ENCODE assay signal across 9 cellular contexts in the genomic region with DNA sequence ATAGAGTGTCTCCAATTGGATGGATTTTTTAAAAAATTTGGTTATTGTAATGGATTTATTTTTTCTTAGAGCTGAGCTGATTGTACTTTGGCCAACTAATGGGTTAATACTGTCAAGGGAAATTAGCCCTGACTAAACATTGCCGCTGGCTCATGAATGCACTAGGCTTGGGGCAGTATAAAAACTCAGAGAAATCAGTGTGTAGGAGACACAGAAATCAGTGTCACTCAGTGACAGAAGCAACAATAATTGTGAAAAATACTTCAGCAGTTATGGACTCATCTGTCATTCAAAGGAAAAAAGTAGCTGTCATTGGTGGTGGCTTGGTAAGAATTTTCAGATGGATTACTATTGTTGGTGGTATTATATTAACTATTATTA. TPM values are rescaled to one million over a fixed set of nuclear protein-coding genes. Genes with fewer than 3 reads are reported as not detected.
DNase-seq lines count a peak whose midpoint lies in the region; ATAC-seq and TF ChIP-seq lines count a peak whose summit lies in the region.
"Had no signal": no experiment of that assay in that cellular context is flagged by ENCODE, and none has a peak within 500 bp of the region (broad histone marks: within the 10 kb centered on the region; RNA-seq: fewer than 3 reads in every experiment).

A gene (plus strand): TSS at position 206 of the 381 bp plus-strand sequence. CDS start 67 bp downstream, at position 273.

- no peak within 1 kb of the TSS for H3K27ac ChIP-seq in cardiac muscle cell

- H3K4me1 ChIP-seq in cardiac muscle cell (ENCODE audit: low read depth): peaks cover 11% of the 10 kb centered on the region

- H3K36me3 ChIP-seq in cardiac muscle cell: no peaks in the 10 kb centered on the region

- H3K9me3 ChIP-seq in cardiac muscle cell (ENCODE audit: low read depth): no peaks in the 10 kb centered on the region

- H3K4me3 ChIP-seq in cardiac muscle cell: peak within 1 kb of the TSS; percentile 8
- H3K4me3 ChIP-seq in fibroblast of pulmonary artery (replicated peaks; ENCODE audit: low read depth, low read length): peak within 1 kb of the TSS; percentile 58
- H3K4me3 ChIP-seq in skeletal muscle cell (ENCODE audit: low read depth, low read length): peak within 1 kb of the TSS; percentile 48

- TF ChIP-seq CTCF in cardiac muscle cell (IDR thresholded peaks at IDR 0.05; ENCODE audit: low read depth, low read length) (no peak), fibroblast of pulmonary artery (IDR thresholded peaks at IDR 0.05; ENCODE audit: low read length, missing control alignments) (no peak)

- intact Hi-C loops in left ventricle myocardium superior (cut with micrococcal nuclease): no loop called here

- ATAC-seq in left ventricle myocardium superior (no peak), HG02981 (IDR thresholded peaks at IDR 0.05; ENCODE audit: unreplicated experiment) (peak; percentile 27)

- no peaks in the 10 kb centered on the region for H3K27me3 ChIP-seq in cardiac muscle cell

- DNase-seq in cardiac muscle cell (ENCODE audit: low read depth in 1 of 2, low spot score in 1 of 2): peak in 1 of 2 donors; percentile 21
- DNase-seq in left ventricle myocardium superior: no peak
- DNase-seq in SK-MEL-5 (ENCODE audit: low read depth, low spot score): peak; percentile 39
- peak; percentile 17 for DNase-seq in fibroblast of pulmonary artery (ENCODE audit: low read depth)
- no peak for DNase-seq in skeletal muscle cell (ENCODE audit: low read depth)
- DNase-seq in SHP77 treated with DMSO at 0.1 percent for 48 hours (lab: John Stamatoyannopoulos, UW): no peak
- DNase-seq in NCI-H2029 treated with DMSO at 0.1 percent for 48 hours (lab: John Stamatoyannopoulos, UW): no peak

- in situ Hi-C loops in SK-MEL-5 (cut with HindIII; ENCODE audit: low pct_unique_long_range_greater_than_20kb, low sequenced_read_pairs): no loop called here

RNA-seq across cellular contexts. Expression of the gene that starts here (rescaled TPM):
- total RNA-seq in cardiac muscle cell: not detected in 2 replicates
- 0.14 TPM in 1 of 2 replicates, not detected in the other for polyA plus RNA-seq in cardiac muscle cell
- 0.22 TPM for total RNA-seq in left ventricle myocardium superior
- total RNA-seq in SK-MEL-5 (2014; rRNA removed; shearing (Covaris generic)): 0.08 and 0.40 TPM in 2 replicates
- polyA plus RNA-seq in SK-MEL-5 (2015; cell fraction: cytosol; rRNA removed): 0.05 and 0.28 TPM in 2 replicates
- 1.1 and 1.2 TPM in 2 replicates for polyA plus RNA-seq in SK-MEL-5 (2015; cell fraction: nucleus; rRNA removed)
- total RNA-seq: pulmonary artery endothelial cell had no signal

Comparison
In these comparisons a context has a peak if more than half of its experiments do, and no peak if none do; other contexts are left out.
1. DNase-seq: peak in SK-MEL-5 (single experiment) and fibroblast of pulmonary artery (single experiment); none in left ventricle myocardium superior (single experiment), skeletal muscle cell (single experiment), SHP77 treated with DMSO at 0.1 percent for 48 hours (single experiment) and NCI-H2029 treated with DMSO at 0.1 percent for 48 hours (single experiment).
2. H3K4me3 ChIP-seq: peak in every context shown above with its lines; median percentile 58 in fibroblast of pulmonary artery; 48 in skeletal muscle cell; 8 in cardiac muscle cell.